8 cellular contexts compared by ENCODE assay signal in the genomic region with DNA sequence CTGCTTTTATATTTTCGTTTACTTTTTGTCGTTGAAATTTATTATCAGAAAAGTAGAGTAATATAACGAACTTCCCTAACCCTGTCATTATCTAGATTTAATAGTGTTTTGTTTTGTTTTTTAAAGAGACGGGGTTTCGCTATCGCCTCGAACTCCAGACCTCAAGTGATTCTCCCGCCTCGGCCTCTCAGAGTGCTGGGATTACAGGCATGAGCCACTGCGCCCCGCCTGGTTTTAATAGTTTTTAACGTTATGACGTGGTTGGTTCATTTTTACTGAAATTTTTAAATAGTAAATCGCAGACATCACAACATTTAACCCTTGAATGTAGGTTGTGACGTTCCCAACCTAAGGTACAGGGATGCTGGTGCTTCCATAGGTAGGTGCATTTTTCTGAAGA. TPM values are rescaled to one million over a fixed set of nuclear protein-coding genes. Genes with fewer than 3 reads are reported as not detected.
DNase-seq lines count a peak whose midpoint lies in the region; ATAC-seq and TF ChIP-seq lines count a peak whose summit lies in the region.

No MANE protein-coding gene starts in this region.

- H3K36me3 Mint-ChIP-seq in activated T-cell treated with anti-CD3 and anti-CD28 coated beads, Interleukin-2, amount 50 U/mL, for 72 hours (ENCODE audit: insufficient read depth in 2 of 2): peaks cover 11 to 23% of the 10 kb centered on the region in 2 donors

- H3K27me3 Mint-ChIP-seq in activated T-cell treated with anti-CD3 and anti-CD28 coated beads, Interleukin-2, amount 50 U/mL, for 72 hours (ENCODE audit: low read depth): no peaks in the 10 kb centered on the region

- H3K36me3 ChIP-seq in heart right ventricle (peaks cover 0 to 45% (median 19%) of the 10 kb centered on the region in 9 donors), skeletal muscle tissue (ENCODE audit: control insufficient read depth in 3 of 3, insufficient read depth in 3 of 3, low read length in 3 of 3) (peaks cover 8 to 23% (median 18%) of the 10 kb centered on the region in 3 donors)

- peaks cover 52% of the 10 kb centered on the region for H3K4me1 Mint-ChIP-seq in activated T-cell treated with anti-CD3 and anti-CD28 coated beads, Interleukin-2, amount 50 U/mL, for 72 hours (ENCODE audit: low read depth)

- intact Hi-C loops in heart right ventricle (cut with DNase I) (loop anchor here in 2 of 10 donors (5.0 kb wide), 1 partner anchor 34 kb away; a partner anchor contains a TSS), Right ventricle myocardium superior (cut with DNase I) (no loop called here), head of caudate nucleus (cut with DNase I) (no loop called here)

- H3K4me3 ChIP-seq in heart right ventricle (peak overlapping the region; percentile 62 to 90 (median 84)), skeletal muscle tissue (ENCODE audit: low read length in 3 of 3) (peak overlapping the region; percentile 78 to 97 (median 94))

- no peak for TF ChIP-seq CTCF in heart right ventricle (IDR thresholded peaks at IDR 0.05)

- WGBS in heart right ventricle, 2 donors: 17 to 23% methylated on average over 15 of the region's 15 CpGs

- H3K4me1 ChIP-seq in heart right ventricle (peaks cover 15 to 72% (median 57%) of the 10 kb centered on the region in 9 donors), skeletal muscle tissue (ENCODE audit: control insufficient read depth in 3 of 3, insufficient read depth in 3 of 3, low read length in 3 of 3) (peaks cover 49 to 80% (median 50%) of the 10 kb centered on the region in 3 donors)

- H3K27ac ChIP-seq in heart right ventricle (peak overlapping the region in 9 of 10 donors; percentile 93 to 99 (median 96)), skeletal muscle tissue (ENCODE audit: low read depth, low read length) (peak overlapping the region; percentile 93)

- ATAC-seq in heart right ventricle (no peak), Right ventricle myocardium superior (ENCODE audit: poor library complexity) (no peak), HG03457 (IDR thresholded peaks at IDR 0.05; ENCODE audit: unreplicated experiment) (no peak), HG02588 (IDR thresholded peaks at IDR 0.05; ENCODE audit: unreplicated experiment) (no peak)
- no peak for ATAC-seq in activated T-cell treated with anti-CD3 and anti-CD28 coated beads, Interleukin-2, amount 50 U/mL, for 72 hours (replicated peaks in 1 of 2)

- no peaks in the 10 kb centered on the region for H3K9me3 ChIP-seq in heart right ventricle
- H3K9me3 ChIP-seq in skeletal muscle tissue (ENCODE audit: control insufficient read depth in 3 of 3, low read length in 3 of 3): no peaks in the 10 kb centered on the region

- no peaks in the 10 kb centered on the region for H3K27me3 ChIP-seq in heart right ventricle
- H3K27me3 ChIP-seq in skeletal muscle tissue (ENCODE audit: control insufficient read depth in 3 of 3, insufficient read depth in 3 of 3, low read length in 3 of 3): no peaks in the 10 kb centered on the region

- peak overlapping the region; percentile 98 to 99 for H3K4me3 Mint-ChIP-seq in activated T-cell treated with anti-CD3 and anti-CD28 coated beads, Interleukin-2, amount 50 U/mL, for 72 hours

- DNase-seq in heart right ventricle (no peak), Right ventricle myocardium superior (no peak), head of caudate nucleus (peak in 28 of 42 donors; percentile 15 to 63 (median 32)), NCI-H1048 (lab: John Stamatoyannopoulos, UW) (no peak)
- DNase-seq in activated T-cell treated with anti-CD3 and anti-CD28 coated beads, Interleukin-2, amount 50 U/mL, for 72 hours: peak; percentile 20 to 37

- no peaks in the 10 kb centered on the region for H3K9me3 Mint-ChIP-seq in activated T-cell treated with anti-CD3 and anti-CD28 coated beads, Interleukin-2, amount 50 U/mL, for 72 hours

- peak overlapping the region; percentile 96 to 97 (median 96) for H3K9ac ChIP-seq in skeletal muscle tissue (ENCODE audit: low read depth in 1 of 3, low read length in 3 of 3)

- H3K27ac Mint-ChIP-seq in activated T-cell treated with anti-CD3 and anti-CD28 coated beads, Interleukin-2, amount 50 U/mL, for 72 hours: peak overlapping the region; percentile 98

RNA-seq across cellular contexts. Expression of a gene that starts 1.0 kb away (rescaled TPM):
- total RNA-seq in heart right ventricle (100 to 1,000 TPM; 109 to 139 (median 119) TPM), Right ventricle myocardium superior (122 TPM), skeletal muscle tissue (67.3 TPM)
- polyA plus RNA-seq in heart right ventricle: 100 to 1,000 TPM in 1 of 2 donors, 10 to 100 TPM in 1; 56.5 to 119 TPM
- 10 to 100 TPM; 38.0 to 38.9 TPM for total RNA-seq in activated T-cell treated with anti-CD3 and anti-CD28 coated beads, Interleukin-2, amount 50 U/mL, for 72 hours

RNA-seq across cellular contexts. Expression of a gene that starts 17.1 kb away (rescaled TPM):
- total RNA-seq in heart right ventricle (under 1 TPM in 6 of 10 donors, not detected in 4; 0.19 to 0.78 (median 0.24) TPM), Right ventricle myocardium superior (not detected), skeletal muscle tissue (not detected)
- polyA plus RNA-seq in heart right ventricle: under 1 TPM; 0.09 to 0.44 TPM
- 1 to 10 TPM in 1 of 2 donors, under 1 TPM in 1; 0.24 to 1.9 TPM for total RNA-seq in activated T-cell treated with anti-CD3 and anti-CD28 coated beads, Interleukin-2, amount 50 U/mL, for 72 hours

RNA-seq across cellular contexts. Expression of a gene that starts 32.5 kb away (rescaled TPM):
- total RNA-seq in heart right ventricle (10 to 100 TPM; 11.4 to 16.3 (median 13.0) TPM), Right ventricle myocardium superior (9.1 TPM), skeletal muscle tissue (3.1 TPM)
- 1 to 10 TPM; 3.0 to 4.9 TPM for polyA plus RNA-seq in heart right ventricle
- total RNA-seq in activated T-cell treated with anti-CD3 and anti-CD28 coated beads, Interleukin-2, amount 50 U/mL, for 72 hours: 1 to 10 TPM; 5.8 to 7.0 TPM

RNA-seq across cellular contexts. Expression of a gene that starts 32.7 kb away (rescaled TPM):
- total RNA-seq in heart right ventricle (10 to 100 TPM; 70.5 to 95.6 (median 77.7) TPM), Right ventricle myocardium superior (71.6 TPM), skeletal muscle tissue (7.8 TPM)
- 100 to 1,000 TPM in 1 of 2 donors, 10 to 100 TPM in 1; 80.2 to 144 TPM for polyA plus RNA-seq in heart right ventricle
- total RNA-seq in activated T-cell treated with anti-CD3 and anti-CD28 coated beads, Interleukin-2, amount 50 U/mL, for 72 hours: 100 to 1,000 TPM; 135 to 136 TPM

Comparison
In these comparisons a context has a peak if more than half of its experiments do, and no peak if none do; other contexts are left out.
1. DNase-seq: peak in activated T-cell treated with anti-CD3 and anti-CD28 coated beads, Interleukin-2, amount 50 U/mL, for 72 hours (2 of 2) and head of caudate nucleus (28 of 42); none in heart right ventricle (0 of 2), Right ventricle myocardium superior (single experiment) and NCI-H1048 (single experiment).